In the genomic region with DNA sequence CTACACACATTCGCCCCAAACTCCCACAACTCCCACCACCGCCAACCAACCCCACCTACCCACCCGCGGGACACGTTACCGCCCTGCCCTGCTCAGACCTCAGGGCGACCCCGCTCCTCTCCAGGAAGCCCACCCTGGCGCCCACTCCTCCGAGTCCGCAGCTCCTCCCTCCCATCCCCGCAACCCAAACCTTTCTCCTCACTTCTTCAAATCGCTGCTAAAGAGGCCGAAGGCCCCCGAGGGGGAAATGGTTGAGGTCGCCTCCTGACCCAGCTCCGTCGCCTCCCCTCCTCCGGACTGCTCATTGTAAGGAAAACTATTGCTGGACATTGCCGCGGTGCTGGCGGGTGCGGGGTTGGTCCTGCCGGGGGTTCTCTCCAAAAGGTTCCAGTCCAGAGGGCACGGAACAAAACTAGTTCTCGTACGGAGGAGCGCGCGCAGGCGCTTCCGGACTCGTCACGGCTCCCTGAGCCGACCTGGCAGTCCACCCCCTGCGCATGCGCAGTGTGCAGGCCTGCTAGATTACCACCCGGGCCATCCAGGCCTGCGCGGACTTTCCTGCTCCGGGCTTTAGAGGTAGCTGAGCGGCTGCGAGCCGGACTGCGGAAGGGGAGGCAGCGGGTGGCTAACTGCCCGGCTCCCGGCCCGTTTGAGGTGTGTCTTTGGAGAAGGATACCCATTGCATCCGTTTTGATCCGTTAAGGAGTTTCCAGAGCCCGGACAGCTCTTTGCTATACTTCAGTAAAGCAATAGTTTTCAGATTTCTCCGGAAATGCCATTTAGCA, we compare ENCODE assay signal across 1 cellular context.
TF ChIP-seq lines count a peak whose summit lies in the region.

A gene with protein sequence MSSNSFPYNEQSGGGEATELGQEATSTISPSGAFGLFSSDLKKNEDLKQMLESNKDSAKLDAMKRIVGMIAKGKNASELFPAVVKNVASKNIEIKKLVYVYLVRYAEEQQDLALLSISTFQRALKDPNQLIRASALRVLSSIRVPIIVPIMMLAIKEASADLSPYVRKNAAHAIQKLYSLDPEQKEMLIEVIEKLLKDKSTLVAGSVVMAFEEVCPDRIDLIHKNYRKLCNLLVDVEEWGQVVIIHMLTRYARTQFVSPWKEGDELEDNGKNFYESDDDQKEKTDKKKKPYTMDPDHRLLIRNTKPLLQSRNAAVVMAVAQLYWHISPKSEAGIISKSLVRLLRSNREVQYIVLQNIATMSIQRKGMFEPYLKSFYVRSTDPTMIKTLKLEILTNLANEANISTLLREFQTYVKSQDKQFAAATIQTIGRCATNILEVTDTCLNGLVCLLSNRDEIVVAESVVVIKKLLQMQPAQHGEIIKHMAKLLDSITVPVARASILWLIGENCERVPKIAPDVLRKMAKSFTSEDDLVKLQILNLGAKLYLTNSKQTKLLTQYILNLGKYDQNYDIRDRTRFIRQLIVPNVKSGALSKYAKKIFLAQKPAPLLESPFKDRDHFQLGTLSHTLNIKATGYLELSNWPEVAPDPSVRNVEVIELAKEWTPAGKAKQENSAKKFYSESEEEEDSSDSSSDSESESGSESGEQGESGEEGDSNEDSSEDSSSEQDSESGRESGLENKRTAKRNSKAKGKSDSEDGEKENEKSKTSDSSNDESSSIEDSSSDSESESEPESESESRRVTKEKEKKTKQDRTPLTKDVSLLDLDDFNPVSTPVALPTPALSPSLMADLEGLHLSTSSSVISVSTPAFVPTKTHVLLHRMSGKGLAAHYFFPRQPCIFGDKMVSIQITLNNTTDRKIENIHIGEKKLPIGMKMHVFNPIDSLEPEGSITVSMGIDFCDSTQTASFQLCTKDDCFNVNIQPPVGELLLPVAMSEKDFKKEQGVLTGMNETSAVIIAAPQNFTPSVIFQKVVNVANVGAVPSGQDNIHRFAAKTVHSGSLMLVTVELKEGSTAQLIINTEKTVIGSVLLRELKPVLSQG (minus strand): TSS at position 449 of the 785 bp plus-strand sequence. CDS start 119 bp downstream, at position 330.

TF ChIP-seq in HepG2, 621 proteins besides CTCF, POLR2A, EP300 and RAD21 (continued from another document and continues in another):
- TF ChIP-seq ZNF749 (CRISPR knock-in tag; IDR thresholded peaks at IDR 0.05; ENCODE audit: borderline replicate concordance) = peak; percentile 47; the same call in 1 of the 2 replicates
- TF ChIP-seq, protein P1, sequence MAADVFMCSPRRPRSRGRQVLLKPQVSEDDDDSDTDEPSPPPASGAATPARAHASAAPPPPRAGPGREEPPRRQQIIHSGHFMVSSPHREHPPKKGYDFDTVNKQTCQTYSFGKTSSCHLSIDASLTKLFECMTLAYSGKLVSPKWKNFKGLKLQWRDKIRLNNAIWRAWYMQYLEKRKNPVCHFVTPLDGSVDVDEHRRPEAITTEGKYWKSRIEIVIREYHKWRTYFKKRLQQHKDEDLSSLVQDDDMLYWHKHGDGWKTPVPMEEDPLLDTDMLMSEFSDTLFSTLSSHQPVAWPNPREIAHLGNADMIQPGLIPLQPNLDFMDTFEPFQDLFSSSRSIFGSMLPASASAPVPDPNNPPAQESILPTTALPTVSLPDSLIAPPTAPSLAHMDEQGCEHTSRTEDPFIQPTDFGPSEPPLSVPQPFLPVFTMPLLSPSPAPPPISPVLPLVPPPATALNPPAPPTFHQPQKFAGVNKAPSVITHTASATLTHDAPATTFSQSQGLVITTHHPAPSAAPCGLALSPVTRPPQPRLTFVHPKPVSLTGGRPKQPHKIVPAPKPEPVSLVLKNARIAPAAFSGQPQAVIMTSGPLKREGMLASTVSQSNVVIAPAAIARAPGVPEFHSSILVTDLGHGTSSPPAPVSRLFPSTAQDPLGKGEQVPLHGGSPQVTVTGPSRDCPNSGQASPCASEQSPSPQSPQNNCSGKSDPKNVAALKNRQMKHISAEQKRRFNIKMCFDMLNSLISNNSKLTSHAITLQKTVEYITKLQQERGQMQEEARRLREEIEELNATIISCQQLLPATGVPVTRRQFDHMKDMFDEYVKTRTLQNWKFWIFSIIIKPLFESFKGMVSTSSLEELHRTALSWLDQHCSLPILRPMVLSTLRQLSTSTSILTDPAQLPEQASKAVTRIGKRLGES (CRISPR knock-in tag; IDR thresholded peaks at IDR 0.05; ENCODE audit: borderline replicate concordance) = 0 out of 2 replicates have a peak, but pooled peaks have one; percentile 36
- no peak for TF ChIP-seq ZNF713 (CRISPR knock-in tag; IDR thresholded peaks at IDR 0.05)
- no peak for TF ChIP-seq SRSF4 (IDR thresholded peaks at IDR 0.05; ENCODE audit: low read depth, low read length, poor library complexity, severe bottlenecking)
- TF ChIP-seq TBL1XR1 (IDR thresholded peaks at IDR 0.05; ENCODE audit: borderline replicate concordance, low read length, partially characterized antibody) = peak; percentile 48
- 0 out of 2 replicates have a peak, but pooled peaks have one; percentile 29 for TF ChIP-seq HNRNPL (IDR thresholded peaks at IDR 0.05; ENCODE audit: low read depth, low read length)
- TF ChIP-seq ZNF556 (CRISPR knock-in tag; IDR thresholded peaks at IDR 0.05; ENCODE audit: borderline replicate concordance) = 0 out of 2 replicates have a peak, but pooled peaks have one; percentile 48
- 0 out of 2 replicates have a peak, but pooled peaks have one; percentile 63 for TF ChIP-seq MAZ (IDR thresholded peaks at IDR 0.05; ENCODE audit: borderline replicate concordance, low read depth, low read length)
- peak; percentile 61 for TF ChIP-seq MAZ (CRISPR knock-in tag; IDR thresholded peaks at IDR 0.05; ENCODE audit: low read depth)
- TF ChIP-seq, protein P2, sequence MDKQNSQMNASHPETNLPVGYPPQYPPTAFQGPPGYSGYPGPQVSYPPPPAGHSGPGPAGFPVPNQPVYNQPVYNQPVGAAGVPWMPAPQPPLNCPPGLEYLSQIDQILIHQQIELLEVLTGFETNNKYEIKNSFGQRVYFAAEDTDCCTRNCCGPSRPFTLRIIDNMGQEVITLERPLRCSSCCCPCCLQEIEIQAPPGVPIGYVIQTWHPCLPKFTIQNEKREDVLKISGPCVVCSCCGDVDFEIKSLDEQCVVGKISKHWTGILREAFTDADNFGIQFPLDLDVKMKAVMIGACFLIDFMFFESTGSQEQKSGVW (CRISPR knock-in tag; IDR thresholded peaks at IDR 0.05; ENCODE audit: borderline replicate concordance) = no peak
- no peak for TF ChIP-seq ZNF337 (CRISPR knock-in tag; IDR thresholded peaks at IDR 0.05; ENCODE audit: borderline replicate concordance, low read depth)
- TF ChIP-seq ZFP62 (CRISPR knock-in tag; IDR thresholded peaks at IDR 0.05) = no peak
- 0 out of 2 replicates have a peak, but pooled peaks have one; percentile 26 for TF ChIP-seq HES4 (CRISPR knock-in tag; IDR thresholded peaks at IDR 0.05; ENCODE audit: borderline replicate concordance)
- no peak for TF ChIP-seq NFIB (CRISPR knock-in tag; IDR thresholded peaks at IDR 0.05; ENCODE audit: borderline replicate concordance)
- peak; percentile 54; the same call in 1 of the 2 replicates for TF ChIP-seq SAFB2 (CRISPR knock-in tag; IDR thresholded peaks at IDR 0.05; ENCODE audit: borderline replicate concordance, low read depth)
- 0 out of 2 replicates have a peak, but pooled peaks have one; percentile 56 for TF ChIP-seq KDM3A (CRISPR knock-in tag; IDR thresholded peaks at IDR 0.05; ENCODE audit: low read depth)
- peak; percentile 84; the same call in 1 of the 2 replicates for TF ChIP-seq ZNF563 (CRISPR knock-in tag; IDR thresholded peaks at IDR 0.05)
- TF ChIP-seq ZBTB3 (CRISPR knock-in tag; IDR thresholded peaks at IDR 0.05; ENCODE audit: borderline replicate concordance, low read depth) = no peak
- no peak for TF ChIP-seq EZH2 (conservative IDR thresholded peaks at IDR 0.05; ENCODE audit: low read depth, low read length)
- TF ChIP-seq LCORL (IDR thresholded peaks at IDR 0.05) = no peak
- TF ChIP-seq LCORL (CRISPR knock-in tag; IDR thresholded peaks at IDR 0.05) = peak; percentile 85; the same call in 1 of the 2 replicates
- no peak for TF ChIP-seq RBAK (CRISPR knock-in tag; IDR thresholded peaks at IDR 0.05)
- no peak for TF ChIP-seq ZNF510 (CRISPR knock-in tag; IDR thresholded peaks at IDR 0.05; ENCODE audit: low read depth)
- TF ChIP-seq ZNF44 (CRISPR knock-in tag; IDR thresholded peaks at IDR 0.05) = no peak; the same call in 1 of the 2 replicates
- TF ChIP-seq ZFP90 (CRISPR knock-in tag; IDR thresholded peaks at IDR 0.05; ENCODE audit: borderline replicate concordance) = no peak
- TF ChIP-seq ZNF333 (CRISPR knock-in tag; IDR thresholded peaks at IDR 0.05; ENCODE audit: borderline replicate concordance) = peak; percentile 88
- TF ChIP-seq, protein P3, sequence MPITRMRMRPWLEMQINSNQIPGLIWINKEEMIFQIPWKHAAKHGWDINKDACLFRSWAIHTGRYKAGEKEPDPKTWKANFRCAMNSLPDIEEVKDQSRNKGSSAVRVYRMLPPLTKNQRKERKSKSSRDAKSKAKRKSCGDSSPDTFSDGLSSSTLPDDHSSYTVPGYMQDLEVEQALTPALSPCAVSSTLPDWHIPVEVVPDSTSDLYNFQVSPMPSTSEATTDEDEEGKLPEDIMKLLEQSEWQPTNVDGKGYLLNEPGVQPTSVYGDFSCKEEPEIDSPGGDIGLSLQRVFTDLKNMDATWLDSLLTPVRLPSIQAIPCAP (CRISPR knock-in tag; IDR thresholded peaks at IDR 0.05; ENCODE audit: low read depth) = no peak
- TF ChIP-seq, protein P4, sequence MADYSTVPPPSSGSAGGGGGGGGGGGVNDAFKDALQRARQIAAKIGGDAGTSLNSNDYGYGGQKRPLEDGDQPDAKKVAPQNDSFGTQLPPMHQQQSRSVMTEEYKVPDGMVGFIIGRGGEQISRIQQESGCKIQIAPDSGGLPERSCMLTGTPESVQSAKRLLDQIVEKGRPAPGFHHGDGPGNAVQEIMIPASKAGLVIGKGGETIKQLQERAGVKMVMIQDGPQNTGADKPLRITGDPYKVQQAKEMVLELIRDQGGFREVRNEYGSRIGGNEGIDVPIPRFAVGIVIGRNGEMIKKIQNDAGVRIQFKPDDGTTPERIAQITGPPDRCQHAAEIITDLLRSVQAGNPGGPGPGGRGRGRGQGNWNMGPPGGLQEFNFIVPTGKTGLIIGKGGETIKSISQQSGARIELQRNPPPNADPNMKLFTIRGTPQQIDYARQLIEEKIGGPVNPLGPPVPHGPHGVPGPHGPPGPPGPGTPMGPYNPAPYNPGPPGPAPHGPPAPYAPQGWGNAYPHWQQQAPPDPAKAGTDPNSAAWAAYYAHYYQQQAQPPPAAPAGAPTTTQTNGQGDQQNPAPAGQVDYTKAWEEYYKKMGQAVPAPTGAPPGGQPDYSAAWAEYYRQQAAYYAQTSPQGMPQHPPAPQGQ (CRISPR knock-in tag; IDR thresholded peaks at IDR 0.05; ENCODE audit: borderline replicate concordance) = no peak
- TF ChIP-seq, protein P5, sequence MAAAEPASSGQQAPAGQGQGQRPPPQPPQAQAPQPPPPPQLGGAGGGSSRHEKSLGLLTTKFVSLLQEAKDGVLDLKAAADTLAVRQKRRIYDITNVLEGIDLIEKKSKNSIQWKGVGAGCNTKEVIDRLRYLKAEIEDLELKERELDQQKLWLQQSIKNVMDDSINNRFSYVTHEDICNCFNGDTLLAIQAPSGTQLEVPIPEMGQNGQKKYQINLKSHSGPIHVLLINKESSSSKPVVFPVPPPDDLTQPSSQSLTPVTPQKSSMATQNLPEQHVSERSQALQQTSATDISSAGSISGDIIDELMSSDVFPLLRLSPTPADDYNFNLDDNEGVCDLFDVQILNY (CRISPR knock-in tag; conservative IDR thresholded peaks at IDR 0.05) = no peak
- TF ChIP-seq ZBTB38 (CRISPR knock-in tag; IDR thresholded peaks at IDR 0.05) = no peak; the same call in 1 of the 2 replicates
- no peak for TF ChIP-seq RFX3 (CRISPR knock-in tag; IDR thresholded peaks at IDR 0.05)
- TF ChIP-seq, protein P6, sequence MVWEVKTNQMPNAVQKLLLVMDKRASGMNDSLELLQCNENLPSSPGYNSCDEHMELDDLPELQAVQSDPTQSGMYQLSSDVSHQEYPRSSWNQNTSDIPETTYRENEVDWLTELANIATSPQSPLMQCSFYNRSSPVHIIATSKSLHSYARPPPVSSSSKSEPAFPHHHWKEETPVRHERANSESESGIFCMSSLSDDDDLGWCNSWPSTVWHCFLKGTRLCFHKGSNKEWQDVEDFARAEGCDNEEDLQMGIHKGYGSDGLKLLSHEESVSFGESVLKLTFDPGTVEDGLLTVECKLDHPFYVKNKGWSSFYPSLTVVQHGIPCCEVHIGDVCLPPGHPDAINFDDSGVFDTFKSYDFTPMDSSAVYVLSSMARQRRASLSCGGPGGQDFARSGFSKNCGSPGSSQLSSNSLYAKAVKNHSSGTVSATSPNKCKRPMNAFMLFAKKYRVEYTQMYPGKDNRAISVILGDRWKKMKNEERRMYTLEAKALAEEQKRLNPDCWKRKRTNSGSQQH (CRISPR knock-in tag; IDR thresholded peaks at IDR 0.05; ENCODE audit: low read depth) = peak; percentile 78; the same call in 1 of the 2 replicates
- TF ChIP-seq ZNF674 (CRISPR knock-in tag; IDR thresholded peaks at IDR 0.05; ENCODE audit: low read depth) = no peak
- TF ChIP-seq ZNF343 (CRISPR knock-in tag; IDR thresholded peaks at IDR 0.05) = no peak
- TF ChIP-seq, protein P7, sequence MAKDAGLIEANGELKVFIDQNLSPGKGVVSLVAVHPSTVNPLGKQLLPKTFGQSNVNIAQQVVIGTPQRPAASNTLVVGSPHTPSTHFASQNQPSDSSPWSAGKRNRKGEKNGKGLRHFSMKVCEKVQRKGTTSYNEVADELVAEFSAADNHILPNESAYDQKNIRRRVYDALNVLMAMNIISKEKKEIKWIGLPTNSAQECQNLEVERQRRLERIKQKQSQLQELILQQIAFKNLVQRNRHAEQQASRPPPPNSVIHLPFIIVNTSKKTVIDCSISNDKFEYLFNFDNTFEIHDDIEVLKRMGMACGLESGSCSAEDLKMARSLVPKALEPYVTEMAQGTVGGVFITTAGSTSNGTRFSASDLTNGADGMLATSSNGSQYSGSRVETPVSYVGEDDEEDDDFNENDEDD (CRISPR knock-in tag; IDR thresholded peaks at IDR 0.05; ENCODE audit: borderline replicate concordance) = peak; percentile 60; the same call in 1 of the 2 replicates
- TF ChIP-seq, protein P8, sequence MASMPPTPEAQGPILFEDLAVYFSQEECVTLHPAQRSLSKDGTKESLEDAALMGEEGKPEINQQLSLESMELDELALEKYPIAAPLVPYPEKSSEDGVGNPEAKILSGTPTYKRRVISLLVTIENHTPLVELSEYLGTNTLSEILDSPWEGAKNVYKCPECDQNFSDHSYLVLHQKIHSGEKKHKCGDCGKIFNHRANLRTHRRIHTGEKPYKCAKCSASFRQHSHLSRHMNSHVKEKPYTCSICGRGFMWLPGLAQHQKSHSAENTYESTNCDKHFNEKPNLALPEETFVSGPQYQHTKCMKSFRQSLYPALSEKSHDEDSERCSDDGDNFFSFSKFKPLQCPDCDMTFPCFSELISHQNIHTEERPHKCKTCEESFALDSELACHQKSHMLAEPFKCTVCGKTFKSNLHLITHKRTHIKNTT (CRISPR knock-in tag; IDR thresholded peaks at IDR 0.05) = no peak
- TF ChIP-seq TBP (CRISPR knock-in tag; IDR thresholded peaks at IDR 0.05) = no peak
- TF ChIP-seq, protein P9, sequence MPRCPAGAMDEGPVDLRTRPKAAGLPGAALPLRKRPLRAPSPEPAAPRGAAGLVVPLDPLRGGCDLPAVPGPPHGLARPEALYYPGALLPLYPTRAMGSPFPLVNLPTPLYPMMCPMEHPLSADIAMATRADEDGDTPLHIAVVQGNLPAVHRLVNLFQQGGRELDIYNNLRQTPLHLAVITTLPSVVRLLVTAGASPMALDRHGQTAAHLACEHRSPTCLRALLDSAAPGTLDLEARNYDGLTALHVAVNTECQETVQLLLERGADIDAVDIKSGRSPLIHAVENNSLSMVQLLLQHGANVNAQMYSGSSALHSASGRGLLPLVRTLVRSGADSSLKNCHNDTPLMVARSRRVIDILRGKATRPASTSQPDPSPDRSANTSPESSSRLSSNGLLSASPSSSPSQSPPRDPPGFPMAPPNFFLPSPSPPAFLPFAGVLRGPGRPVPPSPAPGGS (CRISPR knock-in tag; IDR thresholded peaks at IDR 0.05) = no peak; the same call in 1 of the 2 replicates
- TF ChIP-seq, protein P10, sequence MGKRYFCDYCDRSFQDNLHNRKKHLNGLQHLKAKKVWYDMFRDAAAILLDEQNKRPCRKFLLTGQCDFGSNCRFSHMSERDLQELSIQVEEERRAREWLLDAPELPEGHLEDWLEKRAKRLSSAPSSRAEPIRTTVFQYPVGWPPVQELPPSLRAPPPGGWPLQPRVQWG (CRISPR knock-in tag; IDR thresholded peaks at IDR 0.05; ENCODE audit: borderline replicate concordance, low read depth) = no peak
- TF ChIP-seq NR3C1 (CRISPR knock-in tag; IDR thresholded peaks at IDR 0.05) = no peak
